Comparison of ENCODE assay signal across 18 cellular contexts in the genomic region with DNA sequence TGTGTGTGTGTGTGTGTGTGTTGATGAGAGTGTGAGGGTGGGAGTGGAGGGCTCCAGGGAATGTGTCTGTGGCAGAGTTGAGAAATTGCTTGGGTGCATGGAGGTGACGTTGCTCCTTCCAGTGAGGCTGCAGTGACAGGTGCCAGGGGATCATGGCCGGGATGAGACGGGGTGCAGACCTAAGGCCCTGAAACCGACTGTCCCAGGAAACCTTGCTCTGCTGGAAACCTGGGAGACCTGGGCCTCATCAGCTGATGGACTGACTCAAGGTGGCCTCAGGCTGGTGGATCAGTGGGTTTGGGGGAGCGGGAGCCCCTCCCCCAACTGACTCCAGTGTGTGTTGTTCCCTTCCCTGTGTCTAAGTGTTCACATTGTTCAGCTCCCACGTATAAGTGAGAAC. TPM values are rescaled to one million over a fixed set of nuclear protein-coding genes. Genes with fewer than 3 reads are reported as not detected.
DNase-seq lines count a peak whose midpoint lies in the region; ATAC-seq, FAIRE-seq and TF ChIP-seq lines count a peak whose summit lies in the region.
"Had no signal": no experiment of that assay in that cellular context is flagged by ENCODE, and none has a peak within 500 bp of the region (broad histone marks: within the 10 kb centered on the region; RNA-seq: fewer than 3 reads in every experiment).

No MANE protein-coding gene starts in this region.

- H3K36me3 ChIP-seq in Caco-2 (ENCODE audit: control insufficient read depth, insufficient read depth, low read length) (no peaks in the 10 kb centered on the region), testis (ENCODE audit: low read depth, missing control alignments) (no peaks in the 10 kb centered on the region), WERI-Rb-1 (no peaks in the 10 kb centered on the region)

- no peak for TF ChIP-seq CTCF in A549 (IDR thresholded peaks at IDR 0.05)
- no peak for TF ChIP-seq CTCF in Caco-2 (IDR thresholded peaks at IDR 0.05; ENCODE audit: insufficient read depth in 1 of 2, low read depth in 1 of 2, low read length in 1 of 2, severe bottlenecking in 1 of 2, unreplicated experiment in 1 of 2)
- no peak for TF ChIP-seq CTCF in testis (IDR thresholded peaks at IDR 0.05)
- TF ChIP-seq CTCF in WERI-Rb-1 (IDR thresholded peaks at IDR 0.05; ENCODE audit: low read depth, low read length): no peak

- 95% methylated on average over 6 of the region's 6 CpGs for WGBS in A549 (ENCODE audit: missing lambda C conversion rate)
- WGBS in testis, 2 donors: 93 to 94% methylated on average over 5 to 6 of the region's 6 CpGs

- no peak overlapping the region for H3K4me2 ChIP-seq in A549

- CTCF ChIA-PET in A549 (lab: Yijun Ruan, JAX) (no interaction called here), Caco-2 (lab: Charles Lee) (interaction anchor here (1.8 kb wide), 1 partner anchor 89 kb away, joined by 8 read pairs; no protein-coding TSS in a partner anchor)

- no TSS peak for BruUV-seq in Caco-2 (replicated peaks; lab: Mats Ljungman, UMichigan)

- peaks cover 24% of the 10 kb centered on the region for H3K36me3 Mint-ChIP-seq in Caco-2 (ENCODE audit: insufficient read depth, unreplicated experiment)

- no peak for FAIRE-seq in A549 (lab: Jason Lieb, UNC)
- FAIRE-seq: A204.1, G401.6, GM12891 had no signal

- TF ChIP-seq EP300 in A549 (IDR thresholded peaks at IDR 0.05): no peak

- TF ChIP-seq RAD21 in A549 (conservative IDR thresholded peaks at IDR 0.05 in 1 of 2, IDR thresholded peaks at IDR 0.05 in 1 of 2): no peak

- intact Hi-C loops in Caco-2 (cut with micrococcal nuclease; ENCODE audit: unreplicated experiment): no loop called here
- intact Hi-C loops in testis (cut with DNase I; ENCODE audit: low total_unique reads): no loop called here

- H3K27ac ChIP-seq in A549 (peak overlapping the region; percentile 87 to 98; a peak in 5 of 6 replicates), testis (no peak overlapping the region), WERI-Rb-1 (no peak overlapping the region)
- H3K27ac ChIP-seq: GM23248 had no signal

- H3K4me1 Mint-ChIP-seq in Caco-2 (ENCODE audit: low read depth, unreplicated experiment): peaks cover 72% of the 10 kb centered on the region
- H3K4me1 Mint-ChIP-seq: CD8-positive, alpha-beta memory T cell had no signal

- H3K4me1 ChIP-seq in A549 (peaks cover 61% of the 10 kb centered on the region), Caco-2 (peaks cover 86% of the 10 kb centered on the region), testis (no peaks in the 10 kb centered on the region)

- H3K4me3 ChIP-seq in A549 (no peak overlapping the region), Caco-2 (ENCODE audit: low read depth, low read length) (no peak overlapping the region), testis (no peak overlapping the region), WERI-Rb-1 (ENCODE audit: low read depth, low read length) (no peak overlapping the region)
- H3K4me3 ChIP-seq: GM23248 had no signal

- H3K4me3 Mint-ChIP-seq in Caco-2 (ENCODE audit: unreplicated experiment): no peak overlapping the region
- H3K4me3 Mint-ChIP-seq: CD8-positive, alpha-beta memory T cell had no signal

- POLR2A ChIA-PET in A549 (lab: Yijun Ruan, JAX) (no interaction called here), Caco-2 (lab: Charles Lee) (no interaction called here)

- H3K27me3 ChIP-seq in Caco-2 (replicated peaks; ENCODE audit: control insufficient read depth, insufficient read depth, low read length) (no peaks in the 10 kb centered on the region), testis (no peaks in the 10 kb centered on the region), WERI-Rb-1 (ENCODE audit: insufficient read depth, low read depth, severe bottlenecking) (no peaks in the 10 kb centered on the region)

- no peaks in the 10 kb centered on the region for H3K27me3 Mint-ChIP-seq in Caco-2 (ENCODE audit: insufficient read depth, unreplicated experiment)

- DNase-seq in A549 (ENCODE audit: low read depth in 1 of 2, low spot score in 1 of 2) (no peak), Caco-2 (no peak), mesenteric fat pad (ENCODE audit: low spot score) (peak; percentile 35), testis (peak; percentile 4), DMS79 treated with DMSO at 0.1 percent for 48 hours (lab: John Stamatoyannopoulos, UW) (no peak), WERI-Rb-1 (no peak), DMS153 treated with DMSO at 0.1 percent for 48 hours (lab: John Stamatoyannopoulos, UW; ENCODE audit: unreplicated experiment) (no peak)
- DNase-seq: CD8-positive, alpha-beta memory T cell; DMS 273 treated with DMSO at 0.1 percent for 48 hours; DMS79; EL; GM23248; H7; IMR-90 had no signal

- no peaks in the 10 kb centered on the region for H3K9me3 ChIP-seq in A549
- H3K9me3 ChIP-seq in Caco-2: no peaks in the 10 kb centered on the region
- H3K9me3 ChIP-seq in testis: no peaks in the 10 kb centered on the region
- no peaks in the 10 kb centered on the region for H3K9me3 ChIP-seq in WERI-Rb-1 (ENCODE audit: severe bottlenecking)

- TF ChIP-seq POLR2A in A549 (IDR thresholded peaks at IDR 0.05; ENCODE audit: low read length) (no peak), testis (IDR thresholded peaks at IDR 0.05) (no peak)

- peak overlapping the region; percentile 96 for H3K27ac Mint-ChIP-seq in Caco-2 (ENCODE audit: unreplicated experiment)
- H3K27ac Mint-ChIP-seq: CD8-positive, alpha-beta memory T cell had no signal

- no peak for ATAC-seq in A549

- peaks cover 24% of the 10 kb centered on the region for H3K9me3 Mint-ChIP-seq in Caco-2 (ENCODE audit: unreplicated experiment)

TF ChIP-seq in A549, 52 proteins besides CTCF, POLR2A, EP300 and RAD21 (continues in another document):
- TF ChIP-seq, protein P1, sequence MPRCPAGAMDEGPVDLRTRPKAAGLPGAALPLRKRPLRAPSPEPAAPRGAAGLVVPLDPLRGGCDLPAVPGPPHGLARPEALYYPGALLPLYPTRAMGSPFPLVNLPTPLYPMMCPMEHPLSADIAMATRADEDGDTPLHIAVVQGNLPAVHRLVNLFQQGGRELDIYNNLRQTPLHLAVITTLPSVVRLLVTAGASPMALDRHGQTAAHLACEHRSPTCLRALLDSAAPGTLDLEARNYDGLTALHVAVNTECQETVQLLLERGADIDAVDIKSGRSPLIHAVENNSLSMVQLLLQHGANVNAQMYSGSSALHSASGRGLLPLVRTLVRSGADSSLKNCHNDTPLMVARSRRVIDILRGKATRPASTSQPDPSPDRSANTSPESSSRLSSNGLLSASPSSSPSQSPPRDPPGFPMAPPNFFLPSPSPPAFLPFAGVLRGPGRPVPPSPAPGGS (IDR thresholded peaks at IDR 0.05): no peak
- TF ChIP-seq EHF (CRISPR knock-in tag; IDR thresholded peaks at IDR 0.05) (no peak), NFE2L2 (conservative IDR thresholded peaks at IDR 0.05; ENCODE audit: low read length) (no peak), POLR2AphosphoS2 (conservative IDR thresholded peaks at IDR 0.05; ENCODE audit: low read length) (no peak), MAX (IDR thresholded peaks at IDR 0.05) (no peak), MYC (IDR thresholded peaks at IDR 0.05; ENCODE audit: borderline replicate concordance, low read length) (no peak), HES2 (IDR thresholded peaks at IDR 0.05) (no peak), CHD2 (IDR thresholded peaks at IDR 0.05; ENCODE audit: low read length, partially characterized antibody) (no peak), ZFP36 (IDR thresholded peaks at IDR 0.05; ENCODE audit: borderline replicate concordance, partially characterized antibody) (no peak), HOXB13 (CRISPR knock-in tag; IDR thresholded peaks at IDR 0.05; ENCODE audit: low read depth) (no peak), HOXA7 (CRISPR knock-in tag; IDR thresholded peaks at IDR 0.05) (no peak), FOXS1 (CRISPR knock-in tag; IDR thresholded peaks at IDR 0.05) (no peak), ZC3H11A (IDR thresholded peaks at IDR 0.05) (no peak), JUNB (IDR thresholded peaks at IDR 0.05) (no peak)
- TF ChIP-seq, protein P2, sequence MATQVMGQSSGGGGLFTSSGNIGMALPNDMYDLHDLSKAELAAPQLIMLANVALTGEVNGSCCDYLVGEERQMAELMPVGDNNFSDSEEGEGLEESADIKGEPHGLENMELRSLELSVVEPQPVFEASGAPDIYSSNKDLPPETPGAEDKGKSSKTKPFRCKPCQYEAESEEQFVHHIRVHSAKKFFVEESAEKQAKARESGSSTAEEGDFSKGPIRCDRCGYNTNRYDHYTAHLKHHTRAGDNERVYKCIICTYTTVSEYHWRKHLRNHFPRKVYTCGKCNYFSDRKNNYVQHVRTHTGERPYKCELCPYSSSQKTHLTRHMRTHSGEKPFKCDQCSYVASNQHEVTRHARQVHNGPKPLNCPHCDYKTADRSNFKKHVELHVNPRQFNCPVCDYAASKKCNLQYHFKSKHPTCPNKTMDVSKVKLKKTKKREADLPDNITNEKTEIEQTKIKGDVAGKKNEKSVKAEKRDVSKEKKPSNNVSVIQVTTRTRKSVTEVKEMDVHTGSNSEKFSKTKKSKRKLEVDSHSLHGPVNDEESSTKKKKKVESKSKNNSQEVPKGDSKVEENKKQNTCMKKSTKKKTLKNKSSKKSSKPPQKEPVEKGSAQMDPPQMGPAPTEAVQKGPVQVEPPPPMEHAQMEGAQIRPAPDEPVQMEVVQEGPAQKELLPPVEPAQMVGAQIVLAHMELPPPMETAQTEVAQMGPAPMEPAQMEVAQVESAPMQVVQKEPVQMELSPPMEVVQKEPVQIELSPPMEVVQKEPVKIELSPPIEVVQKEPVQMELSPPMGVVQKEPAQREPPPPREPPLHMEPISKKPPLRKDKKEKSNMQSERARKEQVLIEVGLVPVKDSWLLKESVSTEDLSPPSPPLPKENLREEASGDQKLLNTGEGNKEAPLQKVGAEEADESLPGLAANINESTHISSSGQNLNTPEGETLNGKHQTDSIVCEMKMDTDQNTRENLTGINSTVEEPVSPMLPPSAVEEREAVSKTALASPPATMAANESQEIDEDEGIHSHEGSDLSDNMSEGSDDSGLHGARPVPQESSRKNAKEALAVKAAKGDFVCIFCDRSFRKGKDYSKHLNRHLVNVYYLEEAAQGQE (IDR thresholded peaks at IDR 0.05): no peak

RNA-seq across cellular contexts. Expression of gene INHBB, which starts 56.6 kb away (rescaled TPM):
- polyA plus RNA-seq in A549 (2011; rRNA removed): 21.4 and 25.3 TPM in 2 replicates
- 14.3 and 17.6 TPM in 2 replicates for polyA plus RNA-seq in A549 (2012; cell fraction: cytosol; rRNA removed)
- 13.8 and 22.1 TPM in 2 replicates for polyA plus RNA-seq in A549 (2012; cell fraction: nucleus; rRNA removed)
- polyA plus RNA-seq in A549 (2017; fragmentation: RNase III; extraction: RNeasy Plus Mini Kit Qiagen cat#74134 plus additional on column Dnase treatment): 7.2 to 9.3 TPM (median 9.2 TPM) in 3 replicates
- 27.5 and 33.4 TPM in 2 replicates for polyA minus RNA-seq in A549 (2011; rRNA and poly(A)+ RNA removed)
- total RNA-seq in Caco-2 (2022): 28.6 and 28.9 TPM in 2 replicates
- 54.8 TPM for total RNA-seq in mesenteric fat pad
- total RNA-seq in testis: 100 to 1,000 TPM in 1 of 2 donors, 10 to 100 TPM in 1; 55.4 to 123 TPM
- 46.1 TPM for polyA plus RNA-seq in testis (ENCODE audit: insufficient read depth, low read depth, low replicate concordance)
- total RNA-seq: CD8-positive, alpha-beta memory T cell; HT-29 had no signal
- polyA plus RNA-seq: CD8-positive, alpha-beta memory T cell had no signal

Comparison
In these comparisons a context has a peak if more than half of its experiments do, and no peak if none do; other contexts are left out.
1. DNase-seq: peak in mesenteric fat pad (single experiment) and testis (single experiment); none in A549 (0 of 2), Caco-2 (0 of 2), DMS79 treated with DMSO at 0.1 percent for 48 hours (single experiment), WERI-Rb-1 (single experiment) and DMS153 treated with DMSO at 0.1 percent for 48 hours (single experiment).
2. H3K27ac ChIP-seq: peak in A549 (2 of 2); none in testis (0 of 2) and WERI-Rb-1 (single experiment).